32 cellular contexts compared by ENCODE assay signal in the genomic region with DNA sequence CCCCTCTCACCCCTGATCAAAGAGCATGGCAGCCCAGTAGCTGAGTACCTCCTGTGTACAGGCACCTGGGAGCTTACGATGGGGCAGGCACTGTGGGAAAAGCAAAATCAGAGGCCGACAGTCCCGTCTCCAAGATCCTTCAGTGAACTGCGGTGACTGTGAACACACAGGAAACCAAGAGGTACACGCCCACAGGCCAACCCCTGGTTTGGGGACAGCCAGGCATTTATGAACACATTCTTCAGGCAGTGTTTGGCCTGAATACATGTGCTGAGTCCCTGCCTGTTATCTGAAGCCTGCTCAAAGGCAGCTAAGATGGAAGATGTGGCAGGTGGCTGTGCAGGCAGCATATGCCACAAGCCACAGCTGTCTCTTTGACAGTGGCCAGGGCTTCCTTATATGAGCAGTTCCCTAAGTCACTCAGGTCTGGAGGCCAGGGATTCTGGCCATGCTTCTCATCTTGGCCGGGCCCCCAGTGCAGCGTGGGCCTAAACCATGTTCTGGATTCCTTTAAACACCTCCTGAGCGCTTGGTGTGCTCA.
"Had no signal": no experiment of that assay in that cellular context is flagged by ENCODE, and none has a peak within 500 bp of the region (broad histone marks: within the 10 kb centered on the region; RNA-seq: fewer than 3 reads in every experiment).

No MANE protein-coding gene starts in this region.

- H3K4me3 ChIP-seq: PC-9 had no signal

- ATAC-seq: activated CD8-positive, alpha-beta T cell treated with anti-CD3 and anti-CD28 coated beads for 36 hours; activated T-cell treated with anti-CD3 and anti-CD28 coated beads, Interleukin-2, amount 50 U/mL, for 72 hours; activated T-helper 17 cell treated with anti-CD3 and anti-CD28 coated beads, Interleukin-2, amount 50 U/mL, for 72 hours had no signal

- H3K27me3 ChIP-seq: brain microvascular endothelial cell had no signal

- H3K9ac ChIP-seq: KMS-11 had no signal

- H3K27ac ChIP-seq: brain microvascular endothelial cell, KMS-11, PC-9, WERI-Rb-1 had no signal

- H3K4me2 ChIP-seq: KMS-11, PC-9 had no signal

- DNase-seq: activated CD4-positive, alpha-beta T cell treated with anti-CD3 and anti-CD28 coated beads for 1 hour; activated CD4-positive, alpha-beta T cell treated with anti-CD3 and anti-CD28 coated beads for 48 hours; activated CD4-positive, CD25-positive, alpha-beta regulatory T cell; activated CD8-positive, alpha-beta T cell treated with anti-CD3 and anti-CD28 coated beads for 36 hours; activated effector memory CD4-positive, alpha-beta T cell treated with anti-CD3 and anti-CD28 coated beads, Interleukin-2, amount 50 U/mL, for 16 hours; activated naive CD4-positive, alpha-beta T cell; activated naive CD4-positive, alpha-beta T cell treated with anti-CD3 and anti-CD28 coated beads, Interleukin-2, amount 50 U/mL, for 16 hours; activated naive CD8-positive, alpha-beta T cell treated with anti-CD3 and anti-CD28 coated beads for 36 hours; activated T-cell treated with anti-CD3 and anti-CD28 coated beads, Interleukin-2, amount 50 U/mL, for 1 hour; activated T-cell treated with anti-CD3 and anti-CD28 coated beads, Interleukin-2, amount 50 U/mL, for 72 hours; amniotic stem cell; aorta; brain microvascular endothelial cell; MM.1S; MV-4-11; NCI-H1092; NCI-H1436 treated with DMSO at 0.1 percent for 48 hours; NCI-H1694 treated with DMSO at 0.1 percent for 48 hours; NCI-H2029 treated with DMSO at 0.1 percent for 48 hours; NCI-H2107; NCI-H2171; NCI-H510A; NCI-H526; NCI-H748 treated with DMSO at 0.1 percent for 48 hours; NK-92 treated with Interleukin-12 subunit alpha and Interleukin-12 subunit beta, amount 100 ng/mL, for 24 hours; PC-9; Right ventricle myocardium superior; SW 1271; T1000; WERI-Rb-1 had no signal

- H3K36me3 ChIP-seq: brain microvascular endothelial cell, WERI-Rb-1 had no signal

- H2AFZ ChIP-seq: PC-9 had no signal
